ENCODE assay signal across 8 cellular contexts in the genomic region with DNA sequence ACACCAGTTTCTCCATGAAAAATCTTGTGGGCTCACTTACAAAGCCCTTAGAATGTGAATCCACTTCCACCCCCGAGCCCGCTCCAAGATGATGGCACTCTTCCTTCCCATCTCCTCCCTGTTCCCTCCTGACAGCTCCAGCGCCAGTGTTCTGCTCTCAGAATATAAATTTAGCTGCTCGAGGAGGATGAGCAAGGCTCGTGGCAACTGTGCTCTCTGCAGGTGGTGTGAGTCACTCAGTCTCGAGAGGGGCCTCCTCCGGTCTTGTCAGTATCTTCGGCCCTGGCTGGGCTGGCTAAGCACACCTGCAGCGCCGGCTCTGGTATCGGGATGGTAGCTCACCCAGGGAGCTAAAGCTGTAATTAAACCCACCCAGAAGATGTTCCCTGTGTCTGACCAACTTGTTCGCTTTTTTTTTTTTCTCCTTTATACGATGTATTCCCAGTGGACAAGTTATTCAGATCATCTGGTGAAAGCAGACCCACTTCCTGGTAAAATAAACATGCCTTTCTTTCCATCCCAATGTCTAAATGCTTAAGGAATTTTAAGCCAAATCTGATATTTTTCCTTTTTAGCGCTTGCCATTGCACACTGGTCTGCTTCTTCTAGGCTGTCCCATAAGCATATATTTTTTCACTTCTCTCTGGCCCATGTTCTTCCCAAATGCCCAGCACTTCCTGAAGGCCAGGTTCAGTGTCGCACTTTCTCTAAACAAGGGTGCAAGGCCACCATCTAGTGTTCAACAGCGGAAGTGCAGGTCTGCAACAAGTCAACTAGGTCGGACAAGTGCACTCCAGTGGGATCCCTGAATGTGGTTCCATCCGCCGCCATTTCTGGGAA. TPM values are rescaled to one million over a fixed set of nuclear protein-coding genes. Genes with fewer than 3 reads are reported as not detected.
DNase-seq lines count a peak whose midpoint lies in the region; ATAC-seq and TF ChIP-seq lines count a peak whose summit lies in the region.

No MANE protein-coding gene starts in this region.

- H3K9me3 ChIP-seq in A673 (ENCODE audit: low read depth, low read length, poor library complexity, severe bottlenecking) (no peaks in the 10 kb centered on the region), spleen (no peaks in the 10 kb centered on the region)

- H3K36me3 ChIP-seq in A673 (ENCODE audit: insufficient read depth, low read length, poor library complexity, severe bottlenecking), result no peaks in the 10 kb centered on the region
- H3K36me3 ChIP-seq in spleen, result no peaks in the 10 kb centered on the region

- peak overlapping the region; percentile 3 for H3K4me3 ChIP-seq in A673 (ENCODE audit: low read depth, low read length, poor library complexity, severe bottlenecking)
- H3K4me3 ChIP-seq in spleen, result no peak overlapping the region

- no peaks in the 10 kb centered on the region for H3K27me3 ChIP-seq in A673 (replicated peaks; ENCODE audit: insufficient read depth, low read depth, low read length, poor library complexity)
- H3K27me3 ChIP-seq in spleen (replicated peaks in 1 of 7), result no peaks in the 10 kb centered on the region

- TSS peak; percentile 48 for BruUV-seq in A673 (replicated peaks; lab: Mats Ljungman, UMichigan)

- H3K27ac ChIP-seq in A673 (ENCODE audit: low read depth, low read length, poor library complexity, severe bottlenecking), result peak overlapping the region; percentile 72
- no peak overlapping the region for H3K27ac ChIP-seq in spleen

- TF ChIP-seq CTCF in A673 (conservative IDR thresholded peaks at IDR 0.05; ENCODE audit: low read depth, low read length) (peak; percentile 97), GM13977 (IDR thresholded peaks at IDR 0.05; ENCODE audit: extremely low read depth, insufficient read depth, missing control alignments) (peak; percentile 91), spleen (IDR thresholded peaks at IDR 0.05 in 8 of 11, conservative IDR thresholded peaks at IDR 0.05 in 3 of 11) (peak; percentile 46 to 87 (median 81))

- intact Hi-C loops in A673 (cut with micrococcal nuclease; ENCODE audit: unreplicated experiment), result loop anchor here (1.0 to 5.0 kb wide), 4 partner anchors 24 to 1157 kb away; a partner anchor contains a TSS
- intact Hi-C loops in spleen (cut with DNase I; ENCODE audit: low total_unique reads), result loop anchor here (2.0 kb wide), 1 partner anchor 25 kb away; no protein-coding TSS in a partner anchor

- POLR2A ChIA-PET in A673 (lab: Charles Lee; ENCODE audit: low non-redundant PET), result no interaction called here

- CTCF ChIA-PET in A673 (lab: Charles Lee), result interaction anchor here (0.7 to 1.7 kb wide), 6 partner anchors 9 to 954 kb away, joined by 3 to 6 read pairs (median 4); no protein-coding TSS in a partner anchor

- TF ChIP-seq POLR2A in spleen (IDR thresholded peaks at IDR 0.05), result no peak

- H3K4me1 ChIP-seq in A673 (ENCODE audit: insufficient read depth, low read length, poor library complexity, severe bottlenecking), result peaks cover 30% of the 10 kb centered on the region
- peaks cover 0 to 7% (median 3%) of the 10 kb centered on the region in 6 donors for H3K4me1 ChIP-seq in spleen

- WGBS in spleen, 5 donors, result 54 to 66% (median 58%) methylated on average over 19 of the region's 19 CpGs

- no peak for ATAC-seq in GM21737 (IDR thresholded peaks at IDR 0.05; ENCODE audit: unreplicated experiment)

- DNase-seq in A673 (ENCODE audit: low spot score) (peak; percentile 93), GM13977 (ENCODE audit: low spot score) (peak; percentile 67), NCI-H146 treated with DMSO at 0.1 percent for 48 hours (lab: John Stamatoyannopoulos, UW; ENCODE audit: unreplicated experiment) (peak; percentile 34), T-helper 9 cell (peak; percentile 44), brain pericyte (ENCODE audit: low read depth, low spot score) (peak; percentile 82), iPS-NIHi11 (ENCODE audit: low spot score) (peak; percentile 85), spleen (peak; percentile 78)

- in situ Hi-C loops in GM13977 (cut with MboI; ENCODE audit: low pct_unique_long_range_greater_than_20kb, low sequenced_read_pairs, unreplicated experiment), result no loop called here

RNA-seq across cellular contexts. Expression of a gene that starts 31.4 kb away (rescaled TPM):
- total RNA-seq in A673 (2021), result 190 and 225 TPM in 2 replicates
- total RNA-seq in spleen, result 100 to 1,000 TPM in 3 of 7 donors, 10 to 100 TPM in 4; 84.9 to 139 (median 96.6) TPM
- polyA plus RNA-seq in spleen, result 10 to 100 TPM; 68.2 to 86.0 (median 73.1) TPM

Comparison
In these comparisons a context has a peak if more than half of its experiments do, and no peak if none do; other contexts are left out.
1. DNase-seq: peak in every context shown above with its lines; median percentile 93 in A673; 85 in iPS-NIHi11; 82 in brain pericyte; 78 in spleen; 67 in GM13977; 44 in T-helper 9 cell; 34 in NCI-H146 treated with DMSO at 0.1 percent for 48 hours.